ENCODE assay signal across 25 cellular contexts in genomic region chr9:29063031-29063430, GRCh38.
"Had no signal": no experiment of that assay in that cellular context is flagged by ENCODE, and none has a peak within 500 bp of the region (broad histone marks: within the 10 kb centered on the region; RNA-seq: fewer than 3 reads in every experiment).

No MANE protein-coding gene starts in this region.

- H3K36me3 ChIP-seq: colonic mucosa, esophagus squamous epithelium, gastrocnemius medialis, heart right ventricle, left lung, lower lobe of right lung had no signal

- H3K9me3 ChIP-seq: colonic mucosa, esophagus squamous epithelium, gastrocnemius medialis, left lung, lower lobe of right lung, mucosa of descending colon had no signal

- H3K27ac Mint-ChIP-seq: dendritic cell treated with granulocyte-macrophage colony-stimulating factor and Interleukin-4, amounts not matched to agents 40 ng/mL and 50 ng/mL, for 4 days; effector memory CD8-positive, alpha-beta T cell; endodermal cell; mesothelial cell of epicardium; naive thymus-derived CD4-positive, alpha-beta T cell had no signal

- H3K4me3 Mint-ChIP-seq: dendritic cell treated with granulocyte-macrophage colony-stimulating factor and Interleukin-4, amounts not matched to agents 40 ng/mL and 50 ng/mL, for 4 days; effector memory CD8-positive, alpha-beta T cell; endodermal cell; mesothelial cell of epicardium; naive thymus-derived CD4-positive, alpha-beta T cell had no signal

- H3K4me1 ChIP-seq: colonic mucosa, esophagus squamous epithelium, gastrocnemius medialis, heart right ventricle, left lung, lower lobe of right lung had no signal

- DNase-seq: colonic mucosa; cortex of kidney; effector CD8-positive, alpha-beta T cell; effector memory CD8-positive, alpha-beta T cell; endodermal cell; erythroblast; esophagus squamous epithelium; foreskin fibroblast; foreskin melanocyte; gastrocnemius medialis; glutamatergic neuron; head of caudate nucleus; heart right ventricle; hippocampal formation; left cardiac atrium; left lung; left ventricle myocardium superior; lower lobe of right lung; mesenchymal stem cell; mucosa of descending colon; naive thymus-derived CD4-positive, alpha-beta T cell had no signal

- H3K27me3 Mint-ChIP-seq: dendritic cell treated with granulocyte-macrophage colony-stimulating factor and Interleukin-4, amounts not matched to agents 40 ng/mL and 50 ng/mL, for 4 days; effector memory CD8-positive, alpha-beta T cell; naive thymus-derived CD4-positive, alpha-beta T cell had no signal

- H3K9me3 Mint-ChIP-seq: endodermal cell, mesothelial cell of epicardium had no signal

- H3K4me3 ChIP-seq: colonic mucosa, esophagus squamous epithelium, gastrocnemius medialis, heart right ventricle, left lung, lower lobe of right lung, mucosa of descending colon had no signal

- ATAC-seq: effector memory CD8-positive, alpha-beta T cell; esophagus mucosa; gastrocnemius medialis; heart right ventricle; left cardiac atrium; left lung; left ventricle myocardium superior; lower lobe of right lung; mucosa of descending colon; naive thymus-derived CD4-positive, alpha-beta T cell had no signal

- H3K27me3 ChIP-seq: colonic mucosa, esophagus squamous epithelium, gastrocnemius medialis, heart right ventricle, left lung had no signal

- H3K4me1 Mint-ChIP-seq: endodermal cell; mesothelial cell of epicardium; naive thymus-derived CD4-positive, alpha-beta T cell had no signal

- H3K27ac ChIP-seq: colonic mucosa, epithelial cell of prostate, esophagus squamous epithelium, gastrocnemius medialis, heart right ventricle, left lung, lower lobe of right lung had no signal

- H3K36me3 Mint-ChIP-seq: mesothelial cell of epicardium; naive thymus-derived CD4-positive, alpha-beta T cell had no signal
